ENCODE assay signal across 8 cellular contexts in genomic region chr7:98251844-98252639, GRCh38. TPM values are rescaled to one million over a fixed set of nuclear protein-coding genes. Genes with fewer than 3 reads are reported as not detected.
DNase-seq lines count a peak whose midpoint lies in the region; TF ChIP-seq lines count a peak whose summit lies in the region.

A gene with protein sequence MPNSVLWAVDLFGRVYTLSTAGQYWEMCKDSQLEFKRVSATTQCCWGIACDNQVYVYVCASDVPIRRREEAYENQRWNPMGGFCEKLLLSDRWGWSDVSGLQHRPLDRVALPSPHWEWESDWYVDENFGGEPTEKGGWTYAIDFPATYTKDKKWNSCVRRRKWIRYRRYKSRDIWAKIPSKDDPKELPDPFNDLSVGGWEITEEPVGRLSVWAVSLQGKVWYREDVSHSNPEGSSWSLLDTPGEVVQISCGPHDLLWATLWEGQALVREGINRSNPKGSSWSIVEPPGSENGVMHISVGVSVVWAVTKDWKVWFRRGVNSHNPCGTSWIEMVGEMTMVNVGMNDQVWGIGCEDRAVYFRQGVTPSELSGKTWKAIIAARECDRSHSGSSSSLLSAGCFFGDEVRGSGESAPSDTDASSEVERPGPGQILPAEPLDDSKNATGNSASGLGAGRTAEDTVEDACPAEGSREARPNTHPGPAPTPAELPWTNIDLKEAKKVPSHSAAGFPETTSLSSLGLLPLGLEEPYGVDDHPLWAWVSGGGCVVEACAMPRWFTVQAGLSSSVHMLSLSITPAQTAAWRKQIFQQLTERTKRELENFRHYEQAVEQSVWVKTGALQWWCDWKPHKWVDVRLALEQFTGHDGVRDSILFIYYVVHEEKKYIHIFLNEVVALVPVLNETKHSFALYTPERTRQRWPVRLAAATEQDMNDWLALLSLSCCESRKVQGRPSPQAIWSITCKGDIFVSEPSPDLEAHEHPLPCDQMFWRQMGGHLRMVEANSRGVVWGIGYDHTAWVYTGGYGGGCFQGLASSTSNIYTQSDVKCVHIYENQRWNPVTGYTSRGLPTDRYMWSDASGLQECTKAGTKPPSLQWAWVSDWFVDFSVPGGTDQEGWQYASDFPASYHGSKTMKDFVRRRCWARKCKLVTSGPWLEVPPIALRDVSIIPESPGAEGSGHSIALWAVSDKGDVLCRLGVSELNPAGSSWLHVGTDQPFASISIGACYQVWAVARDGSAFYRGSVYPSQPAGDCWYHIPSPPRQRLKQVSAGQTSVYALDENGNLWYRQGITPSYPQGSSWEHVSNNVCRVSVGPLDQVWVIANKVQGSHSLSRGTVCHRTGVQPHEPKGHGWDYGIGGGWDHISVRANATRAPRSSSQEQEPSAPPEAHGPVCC (minus strand): TSS chr7:98252232. CDS start chr7:98246146, 6,086 bp downstream.

- peak within 1 kb of the TSS; percentile 97 for H3K4me3 Mint-ChIP-seq in HFFc6
- peak within 1 kb of the TSS; percentile 93 for H3K4me3 Mint-ChIP-seq in activated naive CD4-positive, alpha-beta T cell treated with anti-CD3 and anti-CD28 coated beads for 36 hours

- H3K4me3 ChIP-seq in suprapubic skin: peak within 1 kb of the TSS; percentile 94

- no peak for TF ChIP-seq EP300 in suprapubic skin (IDR thresholded peaks at IDR 0.05)

- CTCF ChIA-PET in activated naive CD4-positive, alpha-beta T cell treated with anti-CD3 and anti-CD28 coated beads for 36 hours (lab: Charles Lee): interaction anchor here (1.7 kb wide), 1 partner anchor 84 kb away, joined by 4 read pairs; no protein-coding TSS in a partner anchor

- H3K27ac ChIP-seq in suprapubic skin: peak within 1 kb of the TSS; percentile 87

- peaks cover 28% of the 10 kb centered on the region for H3K4me1 ChIP-seq in suprapubic skin

- H3K36me3 Mint-ChIP-seq in HFFc6 (ENCODE audit: low read depth): peaks cover 12% of the 10 kb centered on the region
- peaks cover 16% of the 10 kb centered on the region for H3K36me3 Mint-ChIP-seq in activated naive CD4-positive, alpha-beta T cell treated with anti-CD3 and anti-CD28 coated beads for 36 hours (ENCODE audit: low read depth)

- peaks cover 21% of the 10 kb centered on the region for H3K4me1 Mint-ChIP-seq in HFFc6 (ENCODE audit: low read depth)
- H3K4me1 Mint-ChIP-seq in activated naive CD4-positive, alpha-beta T cell treated with anti-CD3 and anti-CD28 coated beads for 36 hours (ENCODE audit: low read depth): peaks cover 53% of the 10 kb centered on the region

- no peak for TF ChIP-seq POLR2A in suprapubic skin (IDR thresholded peaks at IDR 0.05)

- H3K36me3 ChIP-seq in suprapubic skin: peaks cover 4% of the 10 kb centered on the region

- no peaks in the 10 kb centered on the region for H3K9me3 Mint-ChIP-seq in HFFc6
- no peaks in the 10 kb centered on the region for H3K9me3 Mint-ChIP-seq in activated naive CD4-positive, alpha-beta T cell treated with anti-CD3 and anti-CD28 coated beads for 36 hours

- 2% methylated on average over 8 of the region's 81 CpGs for WGBS in suprapubic skin

- peak within 1 kb of the TSS; percentile 86 for H3K27ac Mint-ChIP-seq in HFFc6
- peak within 1 kb of the TSS; percentile 94 for H3K27ac Mint-ChIP-seq in activated naive CD4-positive, alpha-beta T cell treated with anti-CD3 and anti-CD28 coated beads for 36 hours

- no peak; the same call in 1 of the 2 replicates for TF ChIP-seq CTCF in HFFc6 (IDR thresholded peaks at IDR 0.05)
- TF ChIP-seq CTCF in suprapubic skin (IDR thresholded peaks at IDR 0.05): no peak

- intact Hi-C loops in activated naive CD4-positive, alpha-beta T cell treated with anti-CD3 and anti-CD28 coated beads for 36 hours (cut with micrococcal nuclease): loop anchor here (1.0 to 5.0 kb wide), 9 partner anchors 29 to 1135 kb away; partner anchors contain the start of genes ASNS, BAIAP2L1, BRI3 and LMTK2

- no peaks in the 10 kb centered on the region for H3K9me3 ChIP-seq in suprapubic skin

- H3K27me3 ChIP-seq in suprapubic skin: no peaks in the 10 kb centered on the region

- no peaks in the 10 kb centered on the region for H3K27me3 Mint-ChIP-seq in HFFc6 (ENCODE audit: insufficient read depth)
- no peaks in the 10 kb centered on the region for H3K27me3 Mint-ChIP-seq in activated naive CD4-positive, alpha-beta T cell treated with anti-CD3 and anti-CD28 coated beads for 36 hours (ENCODE audit: low read depth)

- peak; percentile 74 for DNase-seq in GM04504 (ENCODE audit: low read depth)
- DNase-seq in HFFc6: peak; percentile 84
- peak; percentile 95 for DNase-seq in NAMALWA (ENCODE audit: low spot score)
- DNase-seq in SK-N-DZ (ENCODE audit: low spot score): peak; percentile 85
- DNase-seq in activated naive CD4-positive, alpha-beta T cell treated with anti-CD3 and anti-CD28 coated beads for 36 hours: peak; percentile 90
- DNase-seq in globus pallidus (ENCODE audit: low spot score): peak; percentile 92
- peak; percentile 94 for DNase-seq in occipital lobe (lab: John Stamatoyannopoulos, UW)
- peak; percentile 96 to 97 for DNase-seq in suprapubic skin (ENCODE audit: low spot score in 2 of 2)

RNA-seq across cellular contexts. Expression of the gene that starts here (rescaled TPM):
- 10 to 100 TPM; 25.6 to 35.6 (median 29.3) TPM for total RNA-seq in HFFc6 (2021; fragmentation: NEBNext Ultra II Directional; extraction: Animal tissue kit (Norgen Biotek cat#: 25700))
- 21.2 and 34.4 TPM in 2 replicates for polyA plus RNA-seq in SK-N-DZ (2014; cell fraction: cytosol; rRNA removed)
- polyA plus RNA-seq in SK-N-DZ (2014; cell fraction: nucleus; rRNA removed): 55.3 and 70.7 TPM in 2 replicates
- total RNA-seq in activated naive CD4-positive, alpha-beta T cell treated with anti-CD3 and anti-CD28 coated beads for 36 hours: 10 to 100 TPM; 29.8 to 36.7 TPM
- 41.5 TPM for total RNA-seq in occipital lobe
- 10 to 100 TPM; 15.3 to 20.9 (median 16.5) TPM for total RNA-seq in suprapubic skin

Comparison
In these comparisons a context has a peak if more than half of its experiments do, and no peak if none do; other contexts are left out.
1. Peak in every context shown above with its lines: DNase-seq, H3K4me3 ChIP-seq and H3K27ac ChIP-seq.